17 cellular contexts compared by ENCODE assay signal in the genomic region with DNA sequence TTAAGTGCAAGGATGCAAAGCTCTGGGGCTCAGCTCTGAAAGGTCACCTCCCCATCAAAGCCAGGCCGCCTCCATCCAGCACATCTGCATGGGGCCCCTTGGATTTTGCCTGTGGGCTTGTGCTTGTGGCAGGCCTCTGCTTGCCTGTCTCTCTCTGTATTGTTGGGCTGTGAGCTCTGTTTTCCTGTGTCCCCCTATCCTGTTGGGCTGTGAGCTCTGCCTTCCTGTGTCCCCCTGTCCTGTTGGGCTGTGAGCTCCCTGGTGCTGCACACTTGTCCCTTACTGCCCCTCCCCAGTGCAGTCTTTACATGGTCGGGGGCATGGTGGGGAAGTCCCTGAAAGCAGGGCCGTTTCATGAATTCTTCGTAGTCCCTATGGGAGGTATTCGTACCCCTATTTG. TPM values are rescaled to one million over a fixed set of nuclear protein-coding genes. Genes with fewer than 3 reads are reported as not detected.
DNase-seq lines count a peak whose midpoint lies in the region; ATAC-seq and TF ChIP-seq lines count a peak whose summit lies in the region.
"Had no signal": no experiment of that assay in that cellular context is flagged by ENCODE, and none has a peak within 500 bp of the region (broad histone marks: within the 10 kb centered on the region; RNA-seq: fewer than 3 reads in every experiment).

No MANE protein-coding gene starts in this region.

- peaks cover 9 to 77% (median 36%) of the 10 kb centered on the region in 9 donors for H3K4me1 ChIP-seq in heart right ventricle

- H3K36me3 ChIP-seq in heart right ventricle: no peaks in the 10 kb centered on the region

- no peaks in the 10 kb centered on the region for H3K9me3 ChIP-seq in heart right ventricle
- no peaks in the 10 kb centered on the region for H3K9me3 ChIP-seq in T-helper 17 cell (ENCODE audit: control insufficient read depth, low read length, poor library complexity, severe bottlenecking)

- peaks cover 32 to 41% of the 10 kb centered on the region in 2 donors for H3K4me1 Mint-ChIP-seq in natural killer cell treated with Interleukin-12 subunit alpha and Interleukin-12 subunit beta and Interleukin-15 and Interleukin-18, amount 100 ng/mL, for 72 hours (ENCODE audit: low read depth in 2 of 2)
- H3K4me1 Mint-ChIP-seq in natural killer cell: peaks cover 41 to 52% of the 10 kb centered on the region in 2 donors
- H3K4me1 Mint-ChIP-seq in T-helper 17 cell: peaks cover 29% of the 10 kb centered on the region

- peak; percentile 58 for DNase-seq in cardiac septum (ENCODE audit: low spot score)
- no peak for DNase-seq in heart right ventricle
- peak; percentile 35 for DNase-seq in natural killer cell treated with Interleukin-12 subunit alpha and Interleukin-12 subunit beta and Interleukin-15 and Interleukin-18, amount 100 ng/mL, for 72 hours (ENCODE audit: low spot score)
- no peak for DNase-seq in natural killer cell
- no peak for DNase-seq in T-helper 17 cell
- no peak for DNase-seq in SK-N-DZ (ENCODE audit: low spot score)
- DNase-seq in stimulated activated CD4-positive, alpha-beta T cell treated with anti-CD3 and anti-CD28 coated beads, Interleukin-4, amount 100 ng/mL, for 1 hour: no peak
- DNase-seq: C1 segment of cervical spinal cord; Calu3; CD4-positive, alpha-beta memory T cell; COR-L47; DMS53; DMS79 treated with DMSO at 0.1 percent for 48 hours; H7; HCEC 1CT had no signal

- H3K36me3 Mint-ChIP-seq in natural killer cell treated with Interleukin-12 subunit alpha and Interleukin-12 subunit beta and Interleukin-15 and Interleukin-18, amount 100 ng/mL, for 72 hours: no peaks in the 10 kb centered on the region
- no peaks in the 10 kb centered on the region for H3K36me3 Mint-ChIP-seq in natural killer cell
- peaks cover 7% of the 10 kb centered on the region for H3K36me3 Mint-ChIP-seq in T-helper 17 cell (ENCODE audit: low read depth)
- H3K36me3 Mint-ChIP-seq: CD4-positive, alpha-beta memory T cell had no signal

- WGBS in heart right ventricle, 2 donors: 83 to 91% methylated on average over 5 of the region's 5 CpGs

- peaks cover 7 to 18% of the 10 kb centered on the region in 2 donors for H3K27me3 Mint-ChIP-seq in natural killer cell treated with Interleukin-12 subunit alpha and Interleukin-12 subunit beta and Interleukin-15 and Interleukin-18, amount 100 ng/mL, for 72 hours
- peaks cover 0 to 3% of the 10 kb centered on the region in 2 donors for H3K27me3 Mint-ChIP-seq in natural killer cell (ENCODE audit: low read depth in 2 of 2)
- peaks cover 31% of the 10 kb centered on the region for H3K27me3 Mint-ChIP-seq in T-helper 17 cell

- H3K9me3 Mint-ChIP-seq in natural killer cell treated with Interleukin-12 subunit alpha and Interleukin-12 subunit beta and Interleukin-15 and Interleukin-18, amount 100 ng/mL, for 72 hours: no peaks in the 10 kb centered on the region
- no peaks in the 10 kb centered on the region for H3K9me3 Mint-ChIP-seq in natural killer cell
- H3K9me3 Mint-ChIP-seq: CD4-positive, alpha-beta memory T cell had no signal

- ATAC-seq in heart right ventricle: no peak
- ATAC-seq in natural killer cell treated with Interleukin-12 subunit alpha and Interleukin-12 subunit beta and Interleukin-15 and Interleukin-18, amount 100 ng/mL, for 72 hours: no peak
- ATAC-seq in natural killer cell: no peak
- ATAC-seq in T-helper 17 cell: no peak

- intact Hi-C loops in cardiac septum (cut with DNase I): no loop called here
- intact Hi-C loops in heart right ventricle (cut with DNase I): no loop called here
- intact Hi-C loops in natural killer cell (cut with micrococcal nuclease): no loop called here

- H3K27ac Mint-ChIP-seq in natural killer cell treated with Interleukin-12 subunit alpha and Interleukin-12 subunit beta and Interleukin-15 and Interleukin-18, amount 100 ng/mL, for 72 hours: no peak overlapping the region
- H3K27ac Mint-ChIP-seq in natural killer cell: peak overlapping the region in 1 of 2 donors; percentile 85
- peak overlapping the region; percentile 16 for H3K27ac Mint-ChIP-seq in T-helper 17 cell

- no peak overlapping the region for H3K4me3 Mint-ChIP-seq in natural killer cell treated with Interleukin-12 subunit alpha and Interleukin-12 subunit beta and Interleukin-15 and Interleukin-18, amount 100 ng/mL, for 72 hours
- H3K4me3 Mint-ChIP-seq in natural killer cell (no peak overlapping the region), T-helper 17 cell (no peak overlapping the region)

- TF ChIP-seq CTCF in heart right ventricle (IDR thresholded peaks at IDR 0.05) (no peak), natural killer cell (IDR thresholded peaks at IDR 0.05) (no peak)

- H3K4me3 ChIP-seq in heart right ventricle: no peak overlapping the region

- H3K27ac ChIP-seq in heart right ventricle: peak overlapping the region in 1 of 10 donors; percentile 15

- peaks cover 0 to 22% (median 4%) of the 10 kb centered on the region in 7 donors for H3K27me3 ChIP-seq in heart right ventricle

RNA-seq across cellular contexts. Expression of a gene that starts 49.2 kb away (rescaled TPM):
- total RNA-seq in cardiac septum (130 TPM), heart right ventricle (100 to 1,000 TPM in 6 of 10 donors, 10 to 100 TPM in 4; 86.9 to 174 (median 107) TPM), natural killer cell (10 to 100 TPM; 57.4 to 81.2 (median 58.7) TPM), T-helper 17 cell (10 to 100 TPM; 53.3 to 57.4 TPM)
- polyA plus RNA-seq in heart right ventricle: 100 to 1,000 TPM in 1 of 2 donors, 10 to 100 TPM in 1; 24.7 to 317 TPM
- 100 to 1,000 TPM; 214 to 236 TPM for total RNA-seq in natural killer cell treated with Interleukin-12 subunit alpha and Interleukin-12 subunit beta and Interleukin-15 and Interleukin-18, amount 100 ng/mL, for 72 hours
- polyA plus RNA-seq in SK-N-DZ (2014; cell fraction: cytosol; rRNA removed): 211 and 220 TPM in 2 replicates
- polyA plus RNA-seq in SK-N-DZ (2014; cell fraction: nucleus; rRNA removed): 71.4 and 93.1 TPM in 2 replicates

RNA-seq across cellular contexts. Expression of a gene that starts 50.0 kb away (rescaled TPM):
- 0.27 TPM for total RNA-seq in cardiac septum
- total RNA-seq in heart right ventricle: under 1 TPM in 7 of 10 donors, not detected in 3; 0.10 to 0.42 (median 0.23) TPM
- under 1 TPM in 1 of 2 donors, not detected in 1; 0.25 TPM for polyA plus RNA-seq in heart right ventricle
- not detected for total RNA-seq in natural killer cell treated with Interleukin-12 subunit alpha and Interleukin-12 subunit beta and Interleukin-15 and Interleukin-18, amount 100 ng/mL, for 72 hours
- total RNA-seq in natural killer cell: not detected
- total RNA-seq in T-helper 17 cell: not detected
- polyA plus RNA-seq in SK-N-DZ (2014; cell fraction: cytosol; rRNA removed): not detected in 2 replicates
- polyA plus RNA-seq in SK-N-DZ (2014; cell fraction: nucleus; rRNA removed): not detected in 2 replicates
- total RNA-seq: Calu3; CD4-positive, alpha-beta memory T cell; Daoy had no signal
- polyA plus RNA-seq: BJ; CD4-positive, alpha-beta memory T cell had no signal

Comparison
In these comparisons a context has a peak if more than half of its experiments do, and no peak if none do; other contexts are left out.
1. DNase-seq: peak in cardiac septum (single experiment) and natural killer cell treated with Interleukin-12 subunit alpha and Interleukin-12 subunit beta and Interleukin-15 and Interleukin-18, amount 100 ng/mL, for 72 hours (single experiment); none in heart right ventricle (0 of 2), natural killer cell (single experiment), T-helper 17 cell (0 of 3), SK-N-DZ (single experiment) and stimulated activated CD4-positive, alpha-beta T cell treated with anti-CD3 and anti-CD28 coated beads, Interleukin-4, amount 100 ng/mL, for 1 hour (single experiment).